8 cellular contexts compared by ENCODE assay signal in the genomic region with DNA sequence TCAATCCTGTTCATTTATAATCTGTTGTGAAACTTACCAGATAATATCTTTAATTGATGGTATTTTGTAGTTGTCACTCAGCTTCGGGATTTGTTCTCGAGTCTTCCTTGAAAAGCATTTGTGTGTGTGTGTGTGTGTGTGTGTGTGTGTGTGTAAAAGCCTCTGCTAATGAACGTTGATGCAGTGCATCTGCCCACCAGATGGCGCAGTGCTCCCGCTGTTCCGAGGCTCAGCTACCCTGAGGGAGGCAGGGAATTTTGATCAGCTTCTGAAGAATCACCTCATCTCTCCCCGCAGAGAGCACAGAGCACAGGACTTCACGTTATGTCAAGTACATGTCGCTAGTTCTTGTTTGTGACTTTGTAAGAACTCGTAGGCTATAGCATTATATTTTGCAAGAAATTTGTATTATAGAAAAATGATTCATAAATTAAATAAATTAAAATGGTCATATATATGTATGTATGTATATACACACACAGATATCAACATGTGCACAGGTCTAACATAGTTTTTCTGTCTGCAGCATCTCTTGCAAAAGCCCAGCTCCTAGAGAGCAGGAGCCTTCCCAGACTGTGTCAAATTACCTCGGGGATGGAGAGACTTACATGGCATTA.
A peak's percentile ranks its signal among the peaks of the same experiment; 100 is the strongest.
DNase-seq lines count a peak whose midpoint lies in the region; ATAC-seq and TF ChIP-seq lines count a peak whose summit lies in the region.

No MANE protein-coding gene starts in this region.

- no peaks in the 10 kb centered on the region for H3K36me3 ChIP-seq in adipocyte (ENCODE audit: control insufficient read depth, insufficient read depth, low read length, severe bottlenecking)

- no peak overlapping the region for H3K9ac ChIP-seq in adipocyte (ENCODE audit: low read length)

- H3K36me3 Mint-ChIP-seq in Calu3 (ENCODE audit: insufficient read depth, unreplicated experiment) = no peaks in the 10 kb centered on the region

- CTCF ChIA-PET in Calu3 (lab: Charles Lee) = interaction anchor here (0.6 kb wide), 1 partner anchor 9 kb away, joined by 3 read pairs; no protein-coding TSS in a partner anchor

- BruUV-seq in Calu3 (replicated peaks; lab: Mats Ljungman, UMichigan) = no TSS peak

- H3K27me3 Mint-ChIP-seq in Calu3 (ENCODE audit: unreplicated experiment) = no peaks in the 10 kb centered on the region

- DNase-seq in Calu3 = peak; percentile 52
- peak; percentile 86 for DNase-seq in NCI-H510A treated with DMSO at 0.1 percent for 48 hours (lab: John Stamatoyannopoulos, UW)
- peak; percentile 87 for DNase-seq in adipocyte (ENCODE audit: low read depth)
- peak; percentile 83 for DNase-seq in left ventricle myocardium superior
- DNase-seq in retinal pigment epithelial cell (ENCODE audit: low read depth) = peak; percentile 53
- no peak for DNase-seq in T-helper 9 cell

- TF ChIP-seq CTCF in Calu3 (IDR thresholded peaks at IDR 0.05; ENCODE audit: unreplicated experiment) (no peak), retinal pigment epithelial cell (conservative IDR thresholded peaks at IDR 0.05; ENCODE audit: low read depth, low read length) (peak; percentile 85)

- intact Hi-C loops in Calu3 (cut with micrococcal nuclease; ENCODE audit: unreplicated experiment) = loop anchor here (10.0 kb wide), 2 partner anchors 262 to 392 kb away; no protein-coding TSS in a partner anchor
- intact Hi-C loops in left ventricle myocardium superior (cut with micrococcal nuclease) = no loop called here

- peaks cover under 1% of the 10 kb centered on the region for H3K9me3 Mint-ChIP-seq in Calu3 (ENCODE audit: low read depth, unreplicated experiment)

- no peak overlapping the region for H3K4me3 Mint-ChIP-seq in Calu3 (ENCODE audit: low read depth, unreplicated experiment)

- H3K4me3 ChIP-seq in adipocyte (ENCODE audit: low read length) (no peak overlapping the region), retinal pigment epithelial cell (ENCODE audit: low read length) (no peak overlapping the region)

- H3K27me3 ChIP-seq in adipocyte (replicated peaks; ENCODE audit: control insufficient read depth, insufficient read depth, low read length) = peaks cover 10% of the 10 kb centered on the region

- no peak overlapping the region for H3K27ac Mint-ChIP-seq in Calu3 (ENCODE audit: unreplicated experiment)

- ATAC-seq in GM19023 (IDR thresholded peaks at IDR 0.05; ENCODE audit: unreplicated experiment) (peak; percentile 92), HG03342 (IDR thresholded peaks at IDR 0.05; ENCODE audit: unreplicated experiment) (peak; percentile 89), left ventricle myocardium superior (peak; percentile 70)

- peaks cover 28% of the 10 kb centered on the region for H3K4me1 ChIP-seq in adipocyte (ENCODE audit: control insufficient read depth, insufficient read depth, low read length)

- no peaks in the 10 kb centered on the region for H3K9me3 ChIP-seq in adipocyte (ENCODE audit: control insufficient read depth, low read length)

- no peaks in the 10 kb centered on the region for H3K4me1 Mint-ChIP-seq in Calu3 (ENCODE audit: low read depth, unreplicated experiment)
